ENCODE assay signal across 1 cellular context in the genomic region with DNA sequence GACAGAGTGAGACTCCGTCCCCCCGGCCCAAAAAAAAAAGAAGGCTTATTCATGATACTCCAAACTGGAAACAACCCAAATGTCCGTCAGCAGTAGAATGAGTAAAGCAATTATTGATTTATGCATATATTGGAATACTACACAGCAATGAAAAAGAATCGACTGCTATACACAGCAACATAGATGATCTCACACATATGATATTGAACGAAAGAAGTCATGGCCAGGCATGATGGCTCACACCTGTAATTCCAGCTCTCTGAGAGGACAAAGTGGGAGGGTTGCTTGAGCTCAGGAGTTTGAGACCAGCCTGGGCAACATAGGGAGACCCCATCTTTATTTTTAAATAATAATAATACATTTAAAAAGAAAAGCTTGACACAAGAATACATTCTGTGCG.
TF ChIP-seq lines count a peak whose summit lies in the region.

No MANE protein-coding gene starts in this region.

TF ChIP-seq in GM12878, 131 proteins besides CTCF, POLR2A, EP300 and RAD21 (continued from another document):
- TF ChIP-seq, protein P1, sequence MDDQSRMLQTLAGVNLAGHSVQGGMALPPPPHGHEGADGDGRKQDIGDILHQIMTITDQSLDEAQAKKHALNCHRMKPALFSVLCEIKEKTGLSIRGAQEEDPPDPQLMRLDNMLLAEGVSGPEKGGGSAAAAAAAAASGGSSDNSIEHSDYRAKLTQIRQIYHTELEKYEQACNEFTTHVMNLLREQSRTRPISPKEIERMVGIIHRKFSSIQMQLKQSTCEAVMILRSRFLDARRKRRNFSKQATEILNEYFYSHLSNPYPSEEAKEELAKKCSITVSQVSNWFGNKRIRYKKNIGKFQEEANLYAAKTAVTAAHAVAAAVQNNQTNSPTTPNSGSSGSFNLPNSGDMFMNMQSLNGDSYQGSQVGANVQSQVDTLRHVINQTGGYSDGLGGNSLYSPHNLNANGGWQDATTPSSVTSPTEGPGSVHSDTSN (IDR thresholded peaks at IDR 0.05; ENCODE audit: insufficient replicate concordance, low read depth, low read length) = no peak
- TF ChIP-seq MTA3 (IDR thresholded peaks at IDR 0.05; ENCODE audit: borderline replicate concordance, low read length) = no peak
TF ChIP-seq in GM12878: peak in this region for 1.
